6 cellular contexts compared by ENCODE assay signal in the genomic region with DNA sequence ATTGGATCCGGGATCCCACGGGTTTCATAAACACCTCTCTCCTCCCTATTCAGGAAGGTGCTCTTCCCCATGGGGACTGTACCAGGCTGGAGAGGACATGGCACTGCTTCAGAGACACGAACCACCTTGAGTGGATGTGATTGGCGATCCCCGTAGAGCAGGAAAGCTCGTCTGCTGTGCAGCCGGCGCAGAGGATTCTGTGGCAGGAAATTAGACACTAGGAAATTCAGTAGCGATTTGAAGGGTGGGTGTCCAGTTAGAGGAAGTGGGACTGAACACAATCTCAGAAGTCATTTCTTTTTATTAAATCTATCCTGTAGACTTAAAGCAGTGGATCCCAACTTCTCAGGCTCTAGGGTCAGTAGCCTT. TPM values are rescaled to one million over a fixed set of nuclear protein-coding genes. Genes with fewer than 3 reads are reported as not detected.
DNase-seq lines count a peak whose midpoint lies in the region; ATAC-seq and TF ChIP-seq lines count a peak whose summit lies in the region.

No MANE protein-coding gene starts in this region.

- no peaks in the 10 kb centered on the region for H3F3A ChIP-seq in Loucy (ENCODE audit: low read depth)

- H3K9me3 Mint-ChIP-seq in chondrocyte (ENCODE audit: low read depth): no peaks in the 10 kb centered on the region

- H3K36me3 Mint-ChIP-seq in chondrocyte (ENCODE audit: low read depth): no peaks in the 10 kb centered on the region

- peak overlapping the region; percentile 87 for H3K27ac Mint-ChIP-seq in chondrocyte (ENCODE audit: unreplicated experiment)

- H4K20me1 ChIP-seq in Loucy (ENCODE audit: insufficient read depth, low read length, poor library complexity, severe bottlenecking): peaks cover 9% of the 10 kb centered on the region

- DNase-seq in chondrocyte (ENCODE audit: low spot score) (no peak), GM19240 (ENCODE audit: insufficient read length, low spot score) (no peak)

- H3K9me2 ChIP-seq in Loucy (replicated peaks; ENCODE audit: low read depth, low read length): no peaks in the 10 kb centered on the region

- peaks cover 16% of the 10 kb centered on the region for H3K4me1 Mint-ChIP-seq in chondrocyte (ENCODE audit: low read depth)

- H3K79me2 ChIP-seq in Loucy (ENCODE audit: insufficient read depth, low read length) (peaks cover 66% of the 10 kb centered on the region), parathyroid adenoma (peaks cover 3% of the 10 kb centered on the region)

- H3K4me2 ChIP-seq in Loucy (ENCODE audit: low read depth, low read length, poor library complexity, severe bottlenecking) (peak overlapping the region; percentile 99), parathyroid adenoma (ENCODE audit: low read length) (peak overlapping the region; percentile 92)

- peak overlapping the region; percentile 85 for H3K4me3 ChIP-seq in Loucy (ENCODE audit: low read length, poor library complexity, severe bottlenecking)
- peak overlapping the region; percentile 99 for H3K4me3 ChIP-seq in parathyroid adenoma (ENCODE audit: low read depth, low read length)

- peak overlapping the region; percentile 89 for H3K9ac ChIP-seq in Loucy (ENCODE audit: low read depth, low read length, poor library complexity, severe bottlenecking)
- no peak overlapping the region for H3K9ac ChIP-seq in parathyroid adenoma

- H3K9me3 ChIP-seq in Loucy (ENCODE audit: insufficient read depth, low read depth, low read length) (no peaks in the 10 kb centered on the region), parathyroid adenoma (ENCODE audit: control insufficient read depth, low read length) (no peaks in the 10 kb centered on the region)

- TF ChIP-seq CTCF in Loucy (conservative IDR thresholded peaks at IDR 0.05; ENCODE audit: low read length) (no peak), chondrocyte (IDR thresholded peaks at IDR 0.05) (no peak), parathyroid adenoma (IDR thresholded peaks at IDR 0.05) (no peak)

- H3K4me3 Mint-ChIP-seq in chondrocyte (ENCODE audit: unreplicated experiment): peak overlapping the region; percentile 87

- ATAC-seq in GM18511 (IDR thresholded peaks at IDR 0.05; ENCODE audit: unreplicated experiment): peak; percentile 11
- no peak for ATAC-seq in HG02678 (IDR thresholded peaks at IDR 0.05; ENCODE audit: unreplicated experiment)

- H2AFZ ChIP-seq in Loucy (ENCODE audit: low read length) (0 out of 2 replicates have a peak overlapping the region, but pooled peaks have one; percentile 68), parathyroid adenoma (peak overlapping the region; percentile 93)

- H3K36me3 ChIP-seq in Loucy (ENCODE audit: insufficient read depth, low read length) (peaks cover 16% of the 10 kb centered on the region; the same call in 1 of the 2 replicates), parathyroid adenoma (ENCODE audit: control insufficient read depth, insufficient read depth, low read length) (no peaks in the 10 kb centered on the region)

- H3K4me1 ChIP-seq in Loucy (ENCODE audit: insufficient read depth, low read length, poor library complexity, severe bottlenecking): peaks cover 31% of the 10 kb centered on the region
- peaks cover 3% of the 10 kb centered on the region for H3K4me1 ChIP-seq in parathyroid adenoma

- no peaks in the 10 kb centered on the region for H3K27me3 Mint-ChIP-seq in chondrocyte (ENCODE audit: low read depth)

- H3K27ac ChIP-seq in parathyroid adenoma: peak overlapping the region; percentile 89

- H3K27me3 ChIP-seq in Loucy (ENCODE audit: insufficient read depth, low read length, poor library complexity, severe bottlenecking) (no peaks in the 10 kb centered on the region), parathyroid adenoma (ENCODE audit: control insufficient read depth, insufficient read depth, low read length) (no peaks in the 10 kb centered on the region)

RNA-seq across cellular contexts. Expression of a gene that starts 0.8 kb away (rescaled TPM):
- total RNA-seq in chondrocyte: 6.2 to 6.8 TPM (median 6.7 TPM) in 3 replicates

RNA-seq across cellular contexts. Expression of a gene that starts 45.0 kb away (rescaled TPM):
- total RNA-seq in chondrocyte: 0.26 to 0.70 TPM in 2 of 3 replicates, not detected in the other

RNA-seq across cellular contexts. Expression of a gene that starts 46.5 kb away (rescaled TPM):
- total RNA-seq in chondrocyte: 0.22 to 0.27 TPM (median 0.23 TPM) in 3 replicates

RNA-seq across cellular contexts. Expression of a gene that starts 56.4 kb away (rescaled TPM):
- not detected in 3 replicates for total RNA-seq in chondrocyte

RNA-seq across cellular contexts. Expression of a gene that starts 57.3 kb away (rescaled TPM):
- 19.6 to 27.0 TPM (median 22.4 TPM) in 3 replicates for total RNA-seq in chondrocyte
